Comparison of ENCODE assay signal across 19 cellular contexts in genomic region chr6:16141514-16141913, GRCh38.
"Had no signal": no experiment of that assay in that cellular context is flagged by ENCODE, and none has a peak within 500 bp of the region (broad histone marks: within the 10 kb centered on the region; RNA-seq: fewer than 3 reads in every experiment).

No MANE protein-coding gene starts in this region.

- H3K9me3 ChIP-seq: esophagus muscularis mucosa, gastroesophageal sphincter, left ventricle myocardium inferior, suprapubic skin, tibial artery had no signal

- FAIRE-seq: colon, keratinocyte had no signal

- H3K4me2 ChIP-seq: smooth muscle cell had no signal

- H3K27me3 ChIP-seq: esophagus muscularis mucosa, gastroesophageal sphincter, neutrophil, suprapubic skin, tibial artery had no signal

- H3K4me3 ChIP-seq: esophagus muscularis mucosa, gastroesophageal sphincter, left ventricle myocardium inferior, lung, smooth muscle cell, suprapubic skin, tibial artery had no signal

- ATAC-seq: effector memory CD8-positive, alpha-beta T cell; gastroesophageal sphincter had no signal

- DNase-seq: cerebellar nuclear complex; effector memory CD8-positive, alpha-beta T cell; glutamatergic neuron; immature natural killer cell; left ventricle myocardium inferior; mesendoderm; naive B cell; stimulated activated CD4-positive, alpha-beta T cell treated with anti-CD3 and anti-CD28 coated beads, Interleukin-2, amount 100 ng/mL, for 48 hours; stimulated activated naive CD4-positive, alpha-beta T cell treated with Interleukin-2 at 50 U/mL for 16 hours; tibial artery had no signal

- H3K27ac ChIP-seq: epithelial cell of prostate, esophagus muscularis mucosa, gastroesophageal sphincter, left ventricle myocardium inferior, neutrophil, suprapubic skin, tibial artery had no signal
